In the genomic region with DNA sequence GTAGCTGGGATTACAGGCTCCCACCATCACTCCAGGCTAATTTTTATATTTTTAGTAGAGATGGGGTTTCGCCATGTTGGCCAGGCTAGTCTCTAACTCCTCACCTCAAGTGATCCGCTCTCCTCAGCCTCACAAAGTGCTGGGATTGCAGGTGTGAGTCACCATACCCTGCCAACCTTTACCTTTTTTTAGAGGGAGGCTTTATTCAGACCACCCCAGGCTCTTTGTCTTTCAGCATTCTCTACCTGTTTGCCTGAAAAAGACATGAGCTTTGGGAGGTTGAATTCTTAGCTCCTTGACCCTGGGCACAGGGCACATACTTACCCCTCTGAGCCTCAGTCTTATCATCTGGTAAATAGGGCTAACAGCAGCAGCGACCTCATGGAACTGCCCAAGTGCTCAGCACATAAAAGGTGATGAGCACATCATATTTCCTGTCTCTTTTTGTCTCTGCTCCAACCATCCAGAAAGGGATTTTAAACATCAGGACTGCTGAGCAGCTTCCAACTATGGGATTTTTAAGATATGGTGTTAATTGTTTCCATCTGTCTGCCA, we compare ENCODE assay signal across 22 cellular contexts. TPM values are rescaled to one million over a fixed set of nuclear protein-coding genes. Genes with fewer than 3 reads are reported as not detected.
A peak's percentile ranks its signal among the peaks of the same experiment; 100 is the strongest.
DNase-seq lines count a peak whose midpoint lies in the region; ATAC-seq, FAIRE-seq and TF ChIP-seq lines count a peak whose summit lies in the region.
"Had no signal": no experiment of that assay in that cellular context is flagged by ENCODE, and none has a peak within 500 bp of the region (broad histone marks: within the 10 kb centered on the region; RNA-seq: fewer than 3 reads in every experiment).

No MANE protein-coding gene starts in this region.

- DNase-seq in cardiac muscle cell (ENCODE audit: low read depth in 1 of 2, low spot score in 1 of 2) (no peak), left ventricle myocardium superior (no peak), GM04503 (ENCODE audit: low read depth) (peak; percentile 3), K562 (ENCODE audit: extremely low read depth in 1 of 4, low spot score in 3 of 4) (no peak), islet precursor cell (peak; percentile 40), spleen (no peak)
- DNase-seq: ACHN; BE2C; CD8-positive, alpha-beta T cell; COR-L47; DMS153; DMS79 treated with DMSO at 0.1 percent for 48 hours; GDM1; HCEC 1CT; HFFc6 had no signal

- no peak for TF ChIP-seq EP300 in K562 (IDR thresholded peaks at IDR 0.05; ENCODE audit: low read length)

- POLR2A ChIA-PET in K562 (lab: Yijun Ruan, JAX) = no interaction called here

- FAIRE-seq in K562 (lab: Jason Lieb, UNC) = no peak
- FAIRE-seq: D721Med, GM12878 had no signal

- no peak overlapping the region for H2AFZ ChIP-seq in K562 (ENCODE audit: low read depth, low read length)

- in situ Hi-C loops in K562 (cut with MboI) = no loop called here

- intact Hi-C loops in left ventricle myocardium superior (cut with micrococcal nuclease) = no loop called here
- intact Hi-C loops in K562 (cut with micrococcal nuclease) = loop anchor here (5.0 kb wide), 1 partner anchor 50 kb away; a partner anchor contains a TSS
- intact Hi-C loops in spleen (cut with DNase I; ENCODE audit: low total_unique reads) = no loop called here

- no peak for TF ChIP-seq RAD21 in K562 (CRISPR knock-in tag; conservative IDR thresholded peaks at IDR 0.05 in 1 of 2, IDR thresholded peaks at IDR 0.05 in 1 of 2)

- 2% methylated on average over 3 of the region's 3 CpGs for WGBS in K562 (ENCODE audit: insufficient coverage, low coverage, missing lambda C conversion rate)
- 81 to 89% (median 87%) methylated on average over 3 of the region's 3 CpGs for WGBS in spleen, 5 donors

- CTCF ChIA-PET in K562 (lab: Yijun Ruan, JAX; ENCODE audit: low intra/inter-chr PET ratio) = no interaction called here

- H3K79me2 ChIP-seq in K562 (ENCODE audit: control insufficient read depth, insufficient read depth, low read length) = no peaks in the 10 kb centered on the region

- peak overlapping the region; percentile 93 for H3K27ac ChIP-seq in cardiac muscle cell
- no peak overlapping the region for H3K27ac ChIP-seq in K562 (ENCODE audit: extremely low read depth, low read depth, low read length)
- no peak overlapping the region for H3K27ac ChIP-seq in spleen
- H3K27ac ChIP-seq: C4-2B, HL-60 had no signal

- H3K27me3 ChIP-seq in cardiac muscle cell (no peaks in the 10 kb centered on the region), K562 (ENCODE audit: control insufficient read depth in 2 of 2, insufficient read depth in 2 of 2, low read length in 2 of 2) (peaks cover 8 to 23% of the 10 kb centered on the region in 2 experiments), spleen (replicated peaks in 1 of 7) (no peaks in the 10 kb centered on the region)

- H3K4me2 ChIP-seq in K562 (ENCODE audit: insufficient read depth, low read length) = no peak overlapping the region

- H3K9ac ChIP-seq in K562 (ENCODE audit: insufficient read depth in 1 of 2, low read depth in 2 of 2, low read length in 2 of 2) = no peak overlapping the region

- H3K36me3 ChIP-seq in cardiac muscle cell = no peaks in the 10 kb centered on the region
- H3K36me3 ChIP-seq in K562 (ENCODE audit: control insufficient read depth, insufficient read depth, low read length) = no peaks in the 10 kb centered on the region
- H3K36me3 ChIP-seq in spleen = no peaks in the 10 kb centered on the region
- H3K36me3 ChIP-seq: BE2C had no signal

- H3K4me3 ChIP-seq in cardiac muscle cell (no peak overlapping the region), K562 (no peak overlapping the region), spleen (no peak overlapping the region)
- H3K4me3 ChIP-seq: GM12878 had no signal

- no TSS peak for BruUV-seq in K562 (replicated peaks; lab: Mats Ljungman, UMichigan)

- no peak for ATAC-seq in left ventricle myocardium superior
- ATAC-seq in K562 = no peak
- ATAC-seq in GM18502 (IDR thresholded peaks at IDR 0.05; ENCODE audit: poor library complexity, unreplicated experiment) = no peak
- ATAC-seq: CD8-positive, alpha-beta T cell; GM12878 had no signal

- no peaks in the 10 kb centered on the region for H3K9me3 ChIP-seq in cardiac muscle cell (ENCODE audit: low read depth)
- no peaks in the 10 kb centered on the region for H3K9me3 ChIP-seq in K562 (replicated peaks; ENCODE audit: control insufficient read depth, insufficient read depth, low read depth, low read length)
- peaks cover 0 to 11% (median 0%) of the 10 kb centered on the region in 8 donors for H3K9me3 ChIP-seq in spleen
- H3K9me3 ChIP-seq: BE2C had no signal

- TF ChIP-seq POLR2A in K562 (conservative IDR thresholded peaks at IDR 0.05) = no peak
- TF ChIP-seq POLR2A in spleen (IDR thresholded peaks at IDR 0.05) = no peak

- H3K9me1 ChIP-seq in K562 (ENCODE audit: control insufficient read depth, insufficient read depth, low read length) = no peaks in the 10 kb centered on the region

- TF ChIP-seq CTCF in cardiac muscle cell (IDR thresholded peaks at IDR 0.05; ENCODE audit: low read depth, low read length) (no peak), K562 (IDR thresholded peaks at IDR 0.05 in 2 of 3, conservative IDR thresholded peaks at IDR 0.05 in 1 of 3; ENCODE audit: insufficient read depth in 2 of 3, low read depth in 1 of 3, low read length in 3 of 3) (no peak), spleen (IDR thresholded peaks at IDR 0.05 in 8 of 11, conservative IDR thresholded peaks at IDR 0.05 in 3 of 11) (no peak)

- no peaks in the 10 kb centered on the region for H4K20me1 ChIP-seq in K562 (replicated peaks; ENCODE audit: control insufficient read depth, insufficient read depth, low read length)

- peaks cover 34% of the 10 kb centered on the region for H3K4me1 ChIP-seq in cardiac muscle cell (ENCODE audit: low read depth)
- no peaks in the 10 kb centered on the region for H3K4me1 ChIP-seq in K562 (replicated peaks in 1 of 2; ENCODE audit: control insufficient read depth in 2 of 2, insufficient read depth in 2 of 2, low read length in 2 of 2)
- no peaks in the 10 kb centered on the region for H3K4me1 ChIP-seq in spleen
- H3K4me1 ChIP-seq: BE2C had no signal

TF ChIP-seq in K562, 482 proteins besides CTCF, POLR2A, EP300 and RAD21:
- no peak for TF ChIP-seq TCF7 (IDR thresholded peaks at IDR 0.05; ENCODE audit: borderline replicate concordance)
- peak; percentile 17 for TF ChIP-seq RBM25 (IDR thresholded peaks at IDR 0.05; ENCODE audit: low read depth, low read length, severe bottlenecking)

RNA-seq across cellular contexts. Expression of a gene that starts 17.0 kb away (rescaled TPM):
- 3.0 and 8.7 TPM in 2 replicates for total RNA-seq in cardiac muscle cell
- 1.4 and 2.3 TPM in 2 replicates for polyA plus RNA-seq in cardiac muscle cell
- total RNA-seq in left ventricle myocardium superior = not detected
- total RNA-seq in K562 (2011; cell fraction: chromatin; rRNA removed; ENCODE audit: low replicate concordance) = 5.3 and 8.2 TPM in 2 replicates
- 2.5 and 2.8 TPM in 2 replicates for total RNA-seq in K562 (2011; cell fraction: nucleolus; rRNA removed)
- 1.8 and 5.3 TPM in 2 replicates for total RNA-seq in K562 (2011; cell fraction: nucleoplasm; rRNA removed)
- total RNA-seq in K562 (2014; rRNA removed) = 0.24 and 0.27 TPM in 2 replicates
- 0.51 and 0.73 TPM in 2 replicates for total RNA-seq in K562 (2014; rRNA removed; fragmentation: Illumina TruSeq; extraction: Trizol)
- total RNA-seq in K562 (2015; rRNA removed; fragmentation: Illumina TruSeq; extraction: Trizol) = 0.23 and 0.33 TPM in 2 replicates
- total RNA-seq in K562 (2021) = 0.38 and 0.44 TPM in 2 replicates
- 0.95 and 1.8 TPM in 2 replicates for polyA plus RNA-seq in K562 (2011; rRNA removed)
- polyA plus RNA-seq in K562 (2011; cell fraction: cytosol; rRNA removed) = 0.16 and 0.50 TPM in 2 replicates
- polyA plus RNA-seq in K562 (2011; cell fraction: nucleus; rRNA removed) = 3.3 and 3.8 TPM in 2 replicates
- 0.55 and 1.3 TPM in 2 replicates for polyA plus RNA-seq in K562 (2012)
- 0.48 and 0.54 TPM in 2 replicates for polyA plus RNA-seq in K562 (2014; fragmentation: Illumina TruSeq; extraction: Trizol)
- under 1 TPM; 0.14 to 0.15 TPM for polyA plus RNA-seq in K562 (2014; fragmentation: Nextera tagmentation; extraction: Ambion mirVana)
- 0.12 and 0.19 TPM in 2 replicates for polyA plus RNA-seq in K562 (2014; rRNA removed)
- 0.21 and 0.72 TPM in 2 replicates for polyA minus RNA-seq in K562 (2011; rRNA and poly(A)+ RNA removed)
- not detected in 2 replicates for polyA minus RNA-seq in K562 (2011; cell fraction: cytosol; rRNA and poly(A)+ RNA removed)
- 1.3 and 1.7 TPM in 2 replicates for polyA minus RNA-seq in K562 (2011; cell fraction: nucleus; rRNA and poly(A)+ RNA removed)
- under 1 TPM in 1 of 7 donors, not detected in 6; 0.33 TPM for total RNA-seq in spleen
- polyA plus RNA-seq in spleen = not detected
- total RNA-seq: A172; CD8-positive, alpha-beta T cell; H4; HFFc6 had no signal

RNA-seq across cellular contexts. Expression of a gene that starts 49.0 kb away (rescaled TPM):
- 40.8 and 50.6 TPM in 2 replicates for total RNA-seq in cardiac muscle cell
- polyA plus RNA-seq in cardiac muscle cell = 15.4 and 47.7 TPM in 2 replicates
- 38.4 TPM for total RNA-seq in left ventricle myocardium superior
- 97.6 and 205 TPM in 2 replicates for total RNA-seq in K562 (2011; cell fraction: chromatin; rRNA removed; ENCODE audit: low replicate concordance)
- total RNA-seq in K562 (2011; cell fraction: nucleolus; rRNA removed) = 32.9 and 40.0 TPM in 2 replicates
- total RNA-seq in K562 (2011; cell fraction: nucleoplasm; rRNA removed) = 81.8 and 108 TPM in 2 replicates
- 40.1 and 44.7 TPM in 2 replicates for total RNA-seq in K562 (2014; rRNA removed)
- 72.9 and 92.4 TPM in 2 replicates for total RNA-seq in K562 (2014; rRNA removed; fragmentation: Illumina TruSeq; extraction: Trizol)
- 60.2 and 63.8 TPM in 2 replicates for total RNA-seq in K562 (2015; rRNA removed; fragmentation: Illumina TruSeq; extraction: Trizol)
- total RNA-seq in K562 (2021) = 68.3 and 72.4 TPM in 2 replicates
- 110 and 159 TPM in 2 replicates for polyA plus RNA-seq in K562 (2011; rRNA removed)
- 32.6 and 54.1 TPM in 2 replicates for polyA plus RNA-seq in K562 (2011; cell fraction: cytosol; rRNA removed)
- 60.4 and 79.1 TPM in 2 replicates for polyA plus RNA-seq in K562 (2011; cell fraction: nucleus; rRNA removed)
- polyA plus RNA-seq in K562 (2012) = 43.5 and 52.0 TPM in 2 replicates
- 91.0 and 93.4 TPM in 2 replicates for polyA plus RNA-seq in K562 (2014; fragmentation: Illumina TruSeq; extraction: Trizol)
- polyA plus RNA-seq in K562 (2014; fragmentation: Nextera tagmentation; extraction: Ambion mirVana) = 1 to 10 TPM; 6.4 to 6.8 TPM
- 65.5 and 71.0 TPM in 2 replicates for polyA plus RNA-seq in K562 (2014; rRNA removed)
- polyA minus RNA-seq in K562 (2011; rRNA and poly(A)+ RNA removed) = 127 and 194 TPM in 2 replicates
- 45.0 and 46.1 TPM in 2 replicates for polyA minus RNA-seq in K562 (2011; cell fraction: cytosol; rRNA and poly(A)+ RNA removed)
- 58.6 and 104 TPM in 2 replicates for polyA minus RNA-seq in K562 (2011; cell fraction: nucleus; rRNA and poly(A)+ RNA removed)
- total RNA-seq in spleen = 10 to 100 TPM; 32.7 to 61.4 (median 39.0) TPM
- polyA plus RNA-seq in spleen = 1 to 10 TPM; 5.2 to 9.4 (median 7.0) TPM

Comparison
In these comparisons a context has a peak if more than half of its experiments do, and no peak if none do; other contexts are left out.
1. DNase-seq: peak in GM04503 (single experiment) and islet precursor cell (single experiment); none in cardiac muscle cell (0 of 2), left ventricle myocardium superior (single experiment), K562 (0 of 4) and spleen (single experiment).